In genomic region chr16:57472665-57473060, GRCh38 we compare ENCODE assay signal across 2 cellular contexts.
A peak's percentile ranks its signal among the peaks of the same experiment; 100 is the strongest.
TF ChIP-seq lines count a peak whose summit lies in the region.

No MANE protein-coding gene starts in this region.

TF ChIP-seq in A549, 52 proteins besides CTCF, POLR2A, EP300 and RAD21 (continued from another document):
- TF ChIP-seq ZSCAN20 (CRISPR knock-in tag; IDR thresholded peaks at IDR 0.05) (no peak), CEBPB (IDR thresholded peaks at IDR 0.05) (no peak), EHMT2 (IDR thresholded peaks at IDR 0.05; ENCODE audit: low read depth) (no peak), REST (IDR thresholded peaks at IDR 0.05) (no peak), MYC (IDR thresholded peaks at IDR 0.05; ENCODE audit: borderline replicate concordance, low read length) (no peak), HOXB5 (CRISPR knock-in tag; IDR thresholded peaks at IDR 0.05) (no peak), HOXA7 (CRISPR knock-in tag; IDR thresholded peaks at IDR 0.05) (peak; percentile 61; the same call in 1 of the 2 replicates), KDM1A (IDR thresholded peaks at IDR 0.05; ENCODE audit: low read depth) (no peak), RARB (CRISPR knock-in tag; IDR thresholded peaks at IDR 0.05) (no peak), ATOH8 (CRISPR knock-in tag; IDR thresholded peaks at IDR 0.05; ENCODE audit: low read depth) (no peak), HMGXB4 (CRISPR knock-in tag; IDR thresholded peaks at IDR 0.05; ENCODE audit: borderline replicate concordance) (no peak), JUNB (IDR thresholded peaks at IDR 0.05) (no peak), NR3C1 (IDR thresholded peaks at IDR 0.05) (no peak), RNF2 (IDR thresholded peaks at IDR 0.05; ENCODE audit: borderline replicate concordance, low read depth) (no peak), MAX (IDR thresholded peaks at IDR 0.05) (peak; percentile 46; the same call in 1 of the 2 replicates), SMC3 (IDR thresholded peaks at IDR 0.05) (no peak; the same call in 2 of the 3 replicates), ESRRA (IDR thresholded peaks at IDR 0.05; ENCODE audit: borderline replicate concordance, low read length) (no peak), BHLHE40 (IDR thresholded peaks at IDR 0.05; ENCODE audit: low read depth, low read length) (no peak)
- TF ChIP-seq, protein P1, sequence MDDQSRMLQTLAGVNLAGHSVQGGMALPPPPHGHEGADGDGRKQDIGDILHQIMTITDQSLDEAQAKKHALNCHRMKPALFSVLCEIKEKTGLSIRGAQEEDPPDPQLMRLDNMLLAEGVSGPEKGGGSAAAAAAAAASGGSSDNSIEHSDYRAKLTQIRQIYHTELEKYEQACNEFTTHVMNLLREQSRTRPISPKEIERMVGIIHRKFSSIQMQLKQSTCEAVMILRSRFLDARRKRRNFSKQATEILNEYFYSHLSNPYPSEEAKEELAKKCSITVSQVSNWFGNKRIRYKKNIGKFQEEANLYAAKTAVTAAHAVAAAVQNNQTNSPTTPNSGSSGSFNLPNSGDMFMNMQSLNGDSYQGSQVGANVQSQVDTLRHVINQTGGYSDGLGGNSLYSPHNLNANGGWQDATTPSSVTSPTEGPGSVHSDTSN (IDR thresholded peaks at IDR 0.05) = no peak
- TF ChIP-seq, protein P2, sequence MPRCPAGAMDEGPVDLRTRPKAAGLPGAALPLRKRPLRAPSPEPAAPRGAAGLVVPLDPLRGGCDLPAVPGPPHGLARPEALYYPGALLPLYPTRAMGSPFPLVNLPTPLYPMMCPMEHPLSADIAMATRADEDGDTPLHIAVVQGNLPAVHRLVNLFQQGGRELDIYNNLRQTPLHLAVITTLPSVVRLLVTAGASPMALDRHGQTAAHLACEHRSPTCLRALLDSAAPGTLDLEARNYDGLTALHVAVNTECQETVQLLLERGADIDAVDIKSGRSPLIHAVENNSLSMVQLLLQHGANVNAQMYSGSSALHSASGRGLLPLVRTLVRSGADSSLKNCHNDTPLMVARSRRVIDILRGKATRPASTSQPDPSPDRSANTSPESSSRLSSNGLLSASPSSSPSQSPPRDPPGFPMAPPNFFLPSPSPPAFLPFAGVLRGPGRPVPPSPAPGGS (IDR thresholded peaks at IDR 0.05) = no peak

TF ChIP-seq in liver, 16 proteins besides CTCF, POLR2A, EP300 and RAD21 (continued from another document):
- no peak for TF ChIP-seq REST (IDR thresholded peaks at IDR 0.05)
- TF ChIP-seq FOXA2 (IDR thresholded peaks at IDR 0.05) = no peak
- no peak for TF ChIP-seq HNF4A (conservative IDR thresholded peaks at IDR 0.05)
- no peak for TF ChIP-seq NR2F2 (IDR thresholded peaks at IDR 0.05)
- no peak for TF ChIP-seq JUND (IDR thresholded peaks at IDR 0.05)
- no peak for TF ChIP-seq SP1 (IDR thresholded peaks at IDR 0.05)
- TF ChIP-seq MAX (IDR thresholded peaks at IDR 0.05) = no peak
- TF ChIP-seq HNF4G (IDR thresholded peaks at IDR 0.05) = no peak
- TF ChIP-seq ZBTB33 (IDR thresholded peaks at IDR 0.05) = no peak
- TF ChIP-seq TAF1 (conservative IDR thresholded peaks at IDR 0.05) = no peak
- TF ChIP-seq RXRA (IDR thresholded peaks at IDR 0.05) = no peak
- no peak for TF ChIP-seq YY1 (IDR thresholded peaks at IDR 0.05)
- TF ChIP-seq GABPA (IDR thresholded peaks at IDR 0.05 in 1 of 2, conservative IDR thresholded peaks at IDR 0.05 in 1 of 2) = no peak
